Comparison of ENCODE assay signal across 1 cellular context in the genomic region with DNA sequence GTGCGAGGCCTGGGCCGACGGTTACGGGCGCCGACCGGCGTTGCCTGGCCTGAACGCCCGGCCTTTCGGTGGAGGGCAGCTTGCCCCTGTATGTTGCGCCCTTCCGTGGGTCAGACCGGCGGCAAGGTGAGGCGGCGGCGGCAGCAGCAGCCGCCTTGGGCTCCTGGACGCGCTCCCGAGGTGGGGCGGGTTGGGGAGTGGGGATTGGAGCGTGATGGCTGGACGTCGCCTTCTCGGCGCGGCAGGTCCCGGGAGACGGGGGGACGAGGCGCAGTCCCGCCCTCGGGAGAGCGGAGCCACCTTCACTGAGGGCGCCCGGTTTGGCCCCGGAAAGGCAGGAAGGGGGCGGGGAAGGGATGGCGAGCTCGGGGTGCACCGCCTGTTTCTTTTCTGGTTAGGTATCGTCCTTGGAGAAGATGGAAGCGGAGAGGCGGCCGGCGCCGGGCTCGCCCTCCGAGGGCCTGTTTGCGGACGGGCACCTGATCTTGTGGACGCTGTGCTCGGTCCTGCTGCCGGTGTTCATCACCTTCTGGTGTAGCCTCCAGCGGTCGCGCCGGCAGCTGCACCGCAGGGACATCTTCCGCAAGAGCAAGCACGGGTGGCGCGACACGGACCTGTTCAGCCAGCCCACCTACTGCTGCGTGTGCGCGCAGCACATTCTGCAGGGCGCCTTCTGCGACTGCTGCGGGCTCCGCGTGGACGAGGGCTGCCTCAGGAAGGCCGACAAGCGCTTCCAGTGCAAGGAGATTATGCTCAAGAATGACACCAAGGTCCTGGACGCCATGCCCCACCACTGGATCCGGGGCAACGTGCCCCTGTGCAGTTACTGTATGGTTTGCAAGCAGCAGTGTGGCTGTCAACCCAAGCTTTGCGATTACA.
A peak's percentile ranks its signal among the peaks of the same experiment; 100 is the strongest.
TF ChIP-seq lines count a peak whose summit lies in the region.

No MANE protein-coding gene starts in this region.

TF ChIP-seq in H1, 55 proteins besides CTCF, POLR2A, EP300 and RAD21 (continued from another document):
- peak; percentile 26; the same call in 1 of the 2 replicates for TF ChIP-seq PHF8 (conservative IDR thresholded peaks at IDR 0.05; ENCODE audit: low read depth, low read length)
- TF ChIP-seq TAF1 (IDR thresholded peaks at IDR 0.05; ENCODE audit: low read depth, low read length), result peak; percentile 33; the same call in 1 of the 2 replicates
- peak; percentile 22 for TF ChIP-seq EZH2 (IDR thresholded peaks at IDR 0.05; ENCODE audit: low read depth, low read length, severe bottlenecking)
- TF ChIP-seq, protein P1, sequence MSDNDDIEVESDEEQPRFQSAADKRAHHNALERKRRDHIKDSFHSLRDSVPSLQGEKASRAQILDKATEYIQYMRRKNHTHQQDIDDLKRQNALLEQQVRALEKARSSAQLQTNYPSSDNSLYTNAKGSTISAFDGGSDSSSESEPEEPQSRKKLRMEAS (IDR thresholded peaks at IDR 0.05), result peak; percentile 43; the same call in 1 of the 2 replicates
- 0 out of 2 replicates have a peak, but pooled peaks have one; percentile 26 for TF ChIP-seq CREB1 (IDR thresholded peaks at IDR 0.05)
- TF ChIP-seq SIN3A (conservative IDR thresholded peaks at IDR 0.05 in 1 of 2, IDR thresholded peaks at IDR 0.05 in 1 of 2; ENCODE audit: low read depth in 1 of 2, low read length in 2 of 2), result peak in 1 of 2 experiments; percentile 12; a peak in 1 of 4 replicates
- TF ChIP-seq POLR2AphosphoS5 (IDR thresholded peaks at IDR 0.05; ENCODE audit: low read depth, low read length), result no peak
- TF ChIP-seq, protein P2, sequence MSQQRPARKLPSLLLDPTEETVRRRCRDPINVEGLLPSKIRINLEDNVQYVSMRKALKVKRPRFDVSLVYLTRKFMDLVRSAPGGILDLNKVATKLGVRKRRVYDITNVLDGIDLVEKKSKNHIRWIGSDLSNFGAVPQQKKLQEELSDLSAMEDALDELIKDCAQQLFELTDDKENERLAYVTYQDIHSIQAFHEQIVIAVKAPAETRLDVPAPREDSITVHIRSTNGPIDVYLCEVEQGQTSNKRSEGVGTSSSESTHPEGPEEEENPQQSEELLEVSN (IDR thresholded peaks at IDR 0.05), result peak; percentile 34
- TF ChIP-seq, protein P3, sequence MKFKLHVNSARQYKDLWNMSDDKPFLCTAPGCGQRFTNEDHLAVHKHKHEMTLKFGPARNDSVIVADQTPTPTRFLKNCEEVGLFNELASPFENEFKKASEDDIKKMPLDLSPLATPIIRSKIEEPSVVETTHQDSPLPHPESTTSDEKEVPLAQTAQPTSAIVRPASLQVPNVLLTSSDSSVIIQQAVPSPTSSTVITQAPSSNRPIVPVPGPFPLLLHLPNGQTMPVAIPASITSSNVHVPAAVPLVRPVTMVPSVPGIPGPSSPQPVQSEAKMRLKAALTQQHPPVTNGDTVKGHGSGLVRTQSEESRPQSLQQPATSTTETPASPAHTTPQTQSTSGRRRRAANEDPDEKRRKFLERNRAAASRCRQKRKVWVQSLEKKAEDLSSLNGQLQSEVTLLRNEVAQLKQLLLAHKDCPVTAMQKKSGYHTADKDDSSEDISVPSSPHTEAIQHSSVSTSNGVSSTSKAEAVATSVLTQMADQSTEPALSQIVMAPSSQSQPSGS (IDR thresholded peaks at IDR 0.05; ENCODE audit: low read length), result no peak
- TF ChIP-seq RBBP5 (IDR thresholded peaks at IDR 0.05; ENCODE audit: borderline replicate concordance, low read depth, low read length), result peak; percentile 70; the same call in 1 of the 2 replicates
- 0 out of 2 replicates have a peak, but pooled peaks have one; percentile 9 for TF ChIP-seq GABPA (IDR thresholded peaks at IDR 0.05; ENCODE audit: borderline replicate concordance, insufficient read depth, low read length)
- TF ChIP-seq RNF2 (IDR thresholded peaks at IDR 0.05; ENCODE audit: borderline replicate concordance, low read depth, low read length, missing control alignments, poor library complexity, severe bottlenecking), result peak; percentile 36
